In genomic region chr10:99427566-99428150, GRCh38 we compare ENCODE assay signal across 19 cellular contexts.
"Had no signal": no experiment of that assay in that cellular context is flagged by ENCODE, and none has a peak within 500 bp of the region (broad histone marks: within the 10 kb centered on the region; RNA-seq: fewer than 3 reads in every experiment).

No MANE protein-coding gene starts in this region.

- H3K4me3 ChIP-seq: colonic mucosa, lower lobe of right lung, pancreas, thyroid gland had no signal

- H3K27me3 Mint-ChIP-seq: activated B cell treated with CpG ODN at 0.5 μM for 24 hours; activated CD4-positive, alpha-beta T cell treated with anti-CD3 and anti-CD28 coated beads, Interleukin-2, amount 10 ng/mL, durations not matched to agents 7 days and 5 days; activated naive CD8-positive, alpha-beta T cell treated with anti-CD3 and anti-CD28 coated beads, Interleukin-2, amount 10 ng/mL, durations not matched to agents 7 days and 5 days; central memory CD8-positive, alpha-beta T cell had no signal

- H3K9me3 Mint-ChIP-seq: activated B cell treated with CpG ODN at 0.5 μM for 24 hours; activated CD4-positive, alpha-beta T cell treated with anti-CD3 and anti-CD28 coated beads, Interleukin-2, amount 10 ng/mL, durations not matched to agents 7 days and 5 days; activated naive CD8-positive, alpha-beta T cell treated with anti-CD3 and anti-CD28 coated beads, Interleukin-2, amount 10 ng/mL, durations not matched to agents 7 days and 5 days; activated T-helper 1 cell treated with anti-CD3 and anti-CD28 coated beads, Interleukin-12 subunit alpha, Interleukin-12 subunit beta, Interleukin-2, Interleukin-4 antibody, amounts not matched to agents 30 ng/mL and 10 ng/mL and 1 ng/mL, durations not matched to agents 14 hours and 24 hours and 36 hours; central memory CD8-positive, alpha-beta T cell; natural killer cell had no signal

- H3K9me3 ChIP-seq: colonic mucosa, lower lobe of right lung, pancreas, thyroid gland had no signal

- H3K4me1 ChIP-seq: colonic mucosa had no signal

- ATAC-seq: lower lobe of right lung, natural killer cell, pancreas had no signal

- H3K27me3 ChIP-seq: brain microvascular endothelial cell, colonic mucosa, pancreas, thyroid gland had no signal

- H3K4me3 Mint-ChIP-seq: activated B cell treated with CpG ODN at 0.5 μM for 24 hours; activated CD4-positive, alpha-beta T cell treated with anti-CD3 and anti-CD28 coated beads, Interleukin-2, amount 10 ng/mL, durations not matched to agents 7 days and 5 days; activated naive CD8-positive, alpha-beta T cell treated with anti-CD3 and anti-CD28 coated beads, Interleukin-2, amount 10 ng/mL, durations not matched to agents 7 days and 5 days; activated T-helper 1 cell treated with anti-CD3 and anti-CD28 coated beads, Interleukin-12 subunit alpha, Interleukin-12 subunit beta, Interleukin-2, Interleukin-4 antibody, amounts not matched to agents 30 ng/mL and 10 ng/mL and 1 ng/mL, durations not matched to agents 14 hours and 24 hours and 36 hours; central memory CD8-positive, alpha-beta T cell; natural killer cell had no signal

- H3K27ac Mint-ChIP-seq: activated B cell treated with CpG ODN at 0.5 μM for 24 hours; activated CD4-positive, alpha-beta T cell treated with anti-CD3 and anti-CD28 coated beads, Interleukin-2, amount 10 ng/mL, durations not matched to agents 7 days and 5 days; activated naive CD8-positive, alpha-beta T cell treated with anti-CD3 and anti-CD28 coated beads, Interleukin-2, amount 10 ng/mL, durations not matched to agents 7 days and 5 days; activated T-helper 1 cell treated with anti-CD3 and anti-CD28 coated beads, Interleukin-12 subunit alpha, Interleukin-12 subunit beta, Interleukin-2, Interleukin-4 antibody, amounts not matched to agents 30 ng/mL and 10 ng/mL and 1 ng/mL, durations not matched to agents 14 hours and 24 hours and 36 hours; natural killer cell had no signal

- H3K36me3 Mint-ChIP-seq: natural killer cell had no signal

- H3K27ac ChIP-seq: brain microvascular endothelial cell, colonic mucosa, lower lobe of right lung, thyroid gland had no signal

- DNase-seq: activated B cell treated with CpG ODN at 0.5 μM for 24 hours; activated CD4-positive, alpha-beta T cell treated with anti-CD3 and anti-CD28 coated beads, Interleukin-2, amount 10 ng/mL, durations not matched to agents 7 days and 5 days; activated gamma-delta T cell treated with Interleukin-2 at 50 U/mL for 16 hours; activated naive CD8-positive, alpha-beta T cell treated with anti-CD3 and anti-CD28 coated beads, Interleukin-2, amount 10 ng/mL, durations not matched to agents 7 days and 5 days; activated T-cell treated with anti-CD3 and anti-CD28 coated beads for 4 hours; brain microvascular endothelial cell; colonic mucosa; erythroblast; head of caudate nucleus; kidney glomerular epithelial cell; lower lobe of right lung; natural killer cell; pancreas; stimulated activated naive CD4-positive, alpha-beta T cell treated with Interleukin-2 at 50 U/mL for 16 hours; T-helper 1 cell; T-helper 9 cell; thyroid gland had no signal
